ENCODE assay signal across 8 cellular contexts in the genomic region with DNA sequence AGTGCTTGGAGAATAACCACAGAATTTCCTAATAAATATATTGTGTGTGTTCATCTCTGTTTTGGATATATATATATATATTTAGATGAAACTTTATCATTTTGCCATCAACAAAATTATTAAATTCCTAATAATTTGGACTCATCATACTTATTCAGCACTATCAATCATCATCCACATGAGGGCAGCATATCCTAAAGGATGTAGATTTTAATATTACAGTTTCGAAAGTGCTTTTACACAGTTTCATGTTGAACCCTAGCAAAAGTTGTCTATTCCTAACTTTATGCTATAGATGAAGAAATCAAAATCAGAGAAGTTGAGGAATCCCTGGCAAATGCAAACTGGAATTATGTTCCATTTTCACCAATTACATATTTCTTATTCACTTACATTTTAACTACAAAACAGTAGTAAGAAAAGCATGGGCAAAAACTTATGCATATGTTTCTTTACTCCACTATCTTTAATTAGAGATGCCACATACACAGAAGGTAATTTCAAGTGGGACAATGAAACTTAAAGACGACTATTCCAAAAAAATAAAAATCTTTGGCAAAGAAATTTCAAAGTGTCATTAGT. TPM values are rescaled to one million over a fixed set of nuclear protein-coding genes. Genes with fewer than 3 reads are reported as not detected.
DNase-seq lines count a peak whose midpoint lies in the region; ATAC-seq and TF ChIP-seq lines count a peak whose summit lies in the region.

No MANE protein-coding gene starts in this region.

- TF ChIP-seq POLR2A in NB4 (IDR thresholded peaks at IDR 0.05; ENCODE audit: extremely low read depth, insufficient read length), result no peak

- H3K4me1 ChIP-seq in lung (ENCODE audit: control insufficient read depth in 2 of 2, insufficient read depth in 2 of 2, low read length in 2 of 2), result no peaks in the 10 kb centered on the region

- DNase-seq in AG08395 (ENCODE audit: low spot score), result peak; percentile 26
- DNase-seq in NB4 (ENCODE audit: low read depth), result peak; percentile 45
- no peak for DNase-seq in lung (ENCODE audit: low spot score)
- no peak for DNase-seq in stimulated activated CD4-positive, alpha-beta T cell treated with anti-CD3 and anti-CD28 coated beads, Interleukin-4, amount 100 ng/mL, for 4 hours
- no peak for DNase-seq in activated naive CD4-positive, alpha-beta T cell (lab: John Stamatoyannopoulos, UW)

- no peaks in the 10 kb centered on the region for H3K36me3 Mint-ChIP-seq in brain

- H3K27me3 Mint-ChIP-seq in brain, result no peaks in the 10 kb centered on the region

- H3K9me3 Mint-ChIP-seq in brain, result peaks cover 0 to 3% (median under 1%) of the 10 kb centered on the region in 5 experiments

- 3 to 4% methylated on average over 2 of the region's 2 CpGs for WGBS in lung, 2 donors

- H3K4me1 Mint-ChIP-seq in brain, result no peaks in the 10 kb centered on the region

- no peak overlapping the region for H3K27ac ChIP-seq in lung (ENCODE audit: low read depth in 1 of 2, low read length in 1 of 2)

- H3K36me3 ChIP-seq in lung (ENCODE audit: control insufficient read depth in 2 of 2, insufficient read depth in 2 of 2, low read length in 2 of 2), result no peaks in the 10 kb centered on the region

- peak; percentile 64 for ATAC-seq in GM18519 (IDR thresholded peaks at IDR 0.05; ENCODE audit: low FRiP score, unreplicated experiment)
- no peak for ATAC-seq in lung (ENCODE audit: insufficient read depth, low FRiP score)
- no peak for ATAC-seq in HG03571 (IDR thresholded peaks at IDR 0.05; ENCODE audit: unreplicated experiment)

- H3K9me3 ChIP-seq in lung (ENCODE audit: control insufficient read depth in 2 of 2, insufficient read depth in 1 of 2, low read length in 1 of 2), result no peaks in the 10 kb centered on the region

- H3K4me3 ChIP-seq in NB4 (ENCODE audit: low read depth, low read length), result no peak overlapping the region
- H3K4me3 ChIP-seq in lung, result no peak overlapping the region

- H3K27ac Mint-ChIP-seq in brain, result peak overlapping the region in 1 of 5 experiments; percentile 63

- TF ChIP-seq CTCF in NB4 (IDR thresholded peaks at IDR 0.05; ENCODE audit: low read depth, low read length) (peak; percentile 24), brain (conservative IDR thresholded peaks at IDR 0.05) (peak; percentile 88 to 93), lung (IDR thresholded peaks at IDR 0.05; ENCODE audit: control extremely low read depth, extremely low read depth) (peak; percentile 39)

- no peaks in the 10 kb centered on the region for H3K27me3 ChIP-seq in lung (ENCODE audit: control insufficient read depth, insufficient read depth)

- H3K4me3 Mint-ChIP-seq in brain, result no peak overlapping the region

RNA-seq across cellular contexts. Expression of a gene that starts 36.6 kb away (rescaled TPM):
- polyA plus RNA-seq in brain (ENCODE audit: insufficient read depth, low read depth, low replicate concordance) (not detected), lung (under 1 TPM in 1 of 2 donors, not detected in 1; 0.13 TPM)
- total RNA-seq in lung, result not detected

RNA-seq across cellular contexts. Expression of a gene that starts 50.2 kb away (rescaled TPM):
- polyA plus RNA-seq in brain (ENCODE audit: insufficient read depth, low read depth, low replicate concordance), result not detected
- total RNA-seq in lung, result not detected
- polyA plus RNA-seq in lung, result not detected

Comparison
In these comparisons a context has a peak if more than half of its experiments do, and no peak if none do; other contexts are left out.
1. DNase-seq: peak in AG08395 (single experiment) and NB4 (single experiment); none in lung (single experiment), stimulated activated CD4-positive, alpha-beta T cell treated with anti-CD3 and anti-CD28 coated beads, Interleukin-4, amount 100 ng/mL, for 4 hours (0 of 2) and activated naive CD4-positive, alpha-beta T cell (0 of 4).
2. CTCF ChIP-seq: peak in every context shown above with its lines; median percentile 90 in brain; 39 in lung; 24 in NB4.